ENCODE assay signal across 16 cellular contexts in genomic region chr5:138661342-138661975, GRCh38.
DNase-seq lines count a peak whose midpoint lies in the region; ATAC-seq, FAIRE-seq and TF ChIP-seq lines count a peak whose summit lies in the region.
"Had no signal": no experiment of that assay in that cellular context is flagged by ENCODE, and none has a peak within 500 bp of the region (broad histone marks: within the 10 kb centered on the region; RNA-seq: fewer than 3 reads in every experiment).

No MANE protein-coding gene starts in this region.

- no peak for ATAC-seq in GM18517 (IDR thresholded peaks at IDR 0.05; ENCODE audit: unreplicated experiment)
- ATAC-seq: activated CD8-positive, alpha-beta T cell treated with anti-CD3 and anti-CD28 coated beads, Interleukin-2, amount 10 ng/mL, durations not matched to agents 7 days and 5 days; natural killer cell treated with Interleukin-12 subunit alpha and Interleukin-12 subunit beta and Interleukin-15 and Interleukin-18, amount 100 ng/mL, for 72 hours; stimulated activated naive CD8-positive, alpha-beta T cell treated with anti-CD3 and anti-CD28 coated beads, Interleukin-15, Interleukin-2, amounts not matched to agents 100 U/mL and 50 U/mL, for 24 hours had no signal

- peaks cover 2 to 10% (median 5%) of the 10 kb centered on the region in 7 donors for H3K9me3 Mint-ChIP-seq in CD14-positive monocyte
- H3K9me3 Mint-ChIP-seq: natural killer cell treated with Interleukin-12 subunit alpha and Interleukin-12 subunit beta and Interleukin-15 and Interleukin-18, amount 100 ng/mL, for 72 hours had no signal

- H3K4me1 Mint-ChIP-seq in CD14-positive monocyte: peaks cover 42% of the 10 kb centered on the region

- H3K4me3 Mint-ChIP-seq in CD14-positive monocyte: peak overlapping the region in 1 of 2 donors; percentile 35
- H3K4me3 Mint-ChIP-seq: activated CD8-positive, alpha-beta T cell treated with anti-CD3 and anti-CD28 coated beads, Interleukin-2, amount 10 ng/mL, durations not matched to agents 7 days and 5 days; natural killer cell treated with Interleukin-12 subunit alpha and Interleukin-12 subunit beta and Interleukin-15 and Interleukin-18, amount 100 ng/mL, for 72 hours had no signal

- DNase-seq in CD14-positive monocyte (ENCODE audit: low spot score): no peak
- peak; percentile 33 for DNase-seq in GM19239 (ENCODE audit: insufficient read length, low spot score)
- DNase-seq in germinal center (ENCODE audit: low spot score): peak; percentile 23
- DNase-seq in AG08395 (ENCODE audit: low spot score): no peak
- no peak for DNase-seq in glomerular visceral epithelial cell (ENCODE audit: extremely low spot score)
- DNase-seq in AG08396 (ENCODE audit: low spot score): no peak
- DNase-seq: activated CD8-positive, alpha-beta T cell treated with anti-CD3 and anti-CD28 coated beads, Interleukin-2, amount 10 ng/mL, durations not matched to agents 7 days and 5 days; foreskin fibroblast; mesendoderm; NCI-H1694 treated with DMSO at 0.1 percent for 48 hours; stimulated activated naive CD8-positive, alpha-beta T cell treated with anti-CD3 and anti-CD28 coated beads, Interleukin-15, Interleukin-2, amounts not matched to agents 100 U/mL and 50 U/mL, for 24 hours; transverse colon had no signal

- H3K27me3 Mint-ChIP-seq in CD14-positive monocyte (ENCODE audit: low read depth in 3 of 3): peaks cover 27 to 38% (median 34%) of the 10 kb centered on the region in 3 donors

- intact Hi-C loops in CD14-positive monocyte (cut with micrococcal nuclease): no loop called here

- FAIRE-seq in GM19239 (lab: Jason Lieb, UNC): no peak

- TF ChIP-seq CTCF in CD14-positive monocyte (IDR thresholded peaks at IDR 0.05): no peak

- peak overlapping the region in 4 of 7 donors; percentile 45 to 74 (median 60) for H3K27ac Mint-ChIP-seq in CD14-positive monocyte
- H3K27ac Mint-ChIP-seq: activated CD8-positive, alpha-beta T cell treated with anti-CD3 and anti-CD28 coated beads, Interleukin-2, amount 10 ng/mL, durations not matched to agents 7 days and 5 days; natural killer cell treated with Interleukin-12 subunit alpha and Interleukin-12 subunit beta and Interleukin-15 and Interleukin-18, amount 100 ng/mL, for 72 hours; progenitor cell of endocrine pancreas had no signal

- H3K36me3 Mint-ChIP-seq in CD14-positive monocyte: no peaks in the 10 kb centered on the region
- H3K36me3 Mint-ChIP-seq: natural killer cell treated with Interleukin-12 subunit alpha and Interleukin-12 subunit beta and Interleukin-15 and Interleukin-18, amount 100 ng/mL, for 72 hours had no signal

TF ChIP-seq in PFSK-1, 5 proteins besides CTCF, POLR2A, EP300 and RAD21:
- no peak for TF ChIP-seq SIN3A (IDR thresholded peaks at IDR 0.05; ENCODE audit: borderline replicate concordance, insufficient read depth, low read length)
- no peak for TF ChIP-seq TAF1 (IDR thresholded peaks at IDR 0.05; ENCODE audit: borderline replicate concordance, insufficient read depth, low read length)
- TF ChIP-seq REST (IDR thresholded peaks at IDR 0.05; ENCODE audit: insufficient read depth in 1 of 2, low read depth in 2 of 2, low read length in 2 of 2): no peak; a peak in 1 of 4 replicates
- peak; percentile 46 for TF ChIP-seq FOXP2 (optimal IDR thresholded peaks at IDR 0.05; ENCODE audit: borderline replicate concordance, extremely low read depth, extremely low read length, insufficient read depth)

Comparison
In these comparisons a context has a peak if more than half of its experiments do, and no peak if none do; other contexts are left out.
1. DNase-seq: peak in GM19239 (single experiment) and germinal center (single experiment); none in CD14-positive monocyte (single experiment), AG08395 (single experiment), glomerular visceral epithelial cell (single experiment) and AG08396 (single experiment).